ENCODE assay signal across 16 cellular contexts in genomic region chr2:72940786-72941185, GRCh38. TPM values are rescaled to one million over a fixed set of nuclear protein-coding genes. Genes with fewer than 3 reads are reported as not detected.
A peak's percentile ranks its signal among the peaks of the same experiment; 100 is the strongest.
DNase-seq lines count a peak whose midpoint lies in the region; ATAC-seq, FAIRE-seq and TF ChIP-seq lines count a peak whose summit lies in the region.
"Had no signal": no experiment of that assay in that cellular context is flagged by ENCODE, and none has a peak within 500 bp of the region (broad histone marks: within the 10 kb centered on the region; RNA-seq: fewer than 3 reads in every experiment).

No MANE protein-coding gene starts in this region.

- WGBS in ovary, 3 donors, result 48 to 70% (median 67%) methylated on average over 6 of the region's 6 CpGs

- peaks cover 4% of the 10 kb centered on the region; the same call in 2 of the 3 replicates for H3K9me3 Mint-ChIP-seq in GM23338
- H3K9me3 Mint-ChIP-seq in astrocyte (ENCODE audit: unreplicated experiment), result peaks cover 7% of the 10 kb centered on the region
- no peaks in the 10 kb centered on the region for H3K9me3 Mint-ChIP-seq in CD14-positive monocyte
- H3K9me3 Mint-ChIP-seq: stimulated activated effector memory CD8-positive, alpha-beta T cell treated with anti-CD3 and anti-CD28 coated beads, Interleukin-12 subunit alpha, Interleukin-12 subunit beta, amount 100 ng/mL, for 72 hours had no signal

- peak; percentile 18 for ATAC-seq in GM23338
- ATAC-seq: activated CD4-positive, alpha-beta T cell treated with anti-CD3 and anti-CD28 coated beads for 36 hours; HepG2; stimulated activated effector memory CD8-positive, alpha-beta T cell treated with anti-CD3 and anti-CD28 coated beads, Interleukin-12 subunit alpha, Interleukin-12 subunit beta, amount 100 ng/mL, for 72 hours had no signal

- H3K36me3 ChIP-seq in GM23338 (ENCODE audit: insufficient read depth) (no peaks in the 10 kb centered on the region), astrocyte (ENCODE audit: insufficient read depth, low read length) (no peaks in the 10 kb centered on the region), ovary (no peaks in the 10 kb centered on the region)
- H3K36me3 ChIP-seq: breast epithelium had no signal

- H3K79me2 ChIP-seq in GM23338 (replicated peaks; ENCODE audit: insufficient read depth) (no peaks in the 10 kb centered on the region), astrocyte (ENCODE audit: insufficient read depth, low read length) (no peaks in the 10 kb centered on the region)

- H3K9ac ChIP-seq in astrocyte (ENCODE audit: low read length), result no peak overlapping the region

- H3K4me1 ChIP-seq in GM23338 (ENCODE audit: insufficient read depth) (peaks cover 20% of the 10 kb centered on the region), astrocyte (ENCODE audit: insufficient read depth, low read length) (peaks cover 15% of the 10 kb centered on the region), ovary (ENCODE audit: insufficient read depth) (peaks cover 4% of the 10 kb centered on the region)
- H3K4me1 ChIP-seq: breast epithelium had no signal

- H3K36me3 Mint-ChIP-seq in GM23338 (ENCODE audit: low read depth) (peaks cover 21% of the 10 kb centered on the region), astrocyte (ENCODE audit: low read depth, unreplicated experiment) (peaks cover 11% of the 10 kb centered on the region), CD14-positive monocyte (peaks cover 45 to 62% of the 10 kb centered on the region in 2 donors)
- H3K36me3 Mint-ChIP-seq: stimulated activated effector memory CD8-positive, alpha-beta T cell treated with anti-CD3 and anti-CD28 coated beads, Interleukin-12 subunit alpha, Interleukin-12 subunit beta, amount 100 ng/mL, for 72 hours had no signal

- peaks cover 24% of the 10 kb centered on the region for H3K27me3 Mint-ChIP-seq in GM23338 (ENCODE audit: insufficient read depth, low read depth, poor library complexity)
- H3K27me3 Mint-ChIP-seq in astrocyte (ENCODE audit: low read depth, unreplicated experiment), result peaks cover 32% of the 10 kb centered on the region
- H3K27me3 Mint-ChIP-seq in CD14-positive monocyte (ENCODE audit: low read depth in 3 of 3), result peaks cover 5 to 9% (median 6%) of the 10 kb centered on the region in 3 donors
- H3K27me3 Mint-ChIP-seq: activated CD4-positive, alpha-beta T cell treated with anti-CD3 and anti-CD28 coated beads for 36 hours had no signal

- TF ChIP-seq POLR2A in ovary (IDR thresholded peaks at IDR 0.05), result no peak

- no peak overlapping the region; the same call in 2 of the 3 replicates for H3K4me3 Mint-ChIP-seq in GM23338
- H3K4me3 Mint-ChIP-seq in astrocyte (ENCODE audit: unreplicated experiment), result no peak overlapping the region
- H3K4me3 Mint-ChIP-seq in CD14-positive monocyte, result no peak overlapping the region
- H3K4me3 Mint-ChIP-seq: activated CD4-positive, alpha-beta T cell treated with anti-CD3 and anti-CD28 coated beads for 36 hours; stimulated activated effector memory CD8-positive, alpha-beta T cell treated with anti-CD3 and anti-CD28 coated beads, Interleukin-12 subunit alpha, Interleukin-12 subunit beta, amount 100 ng/mL, for 72 hours had no signal

- TF ChIP-seq CTCF in AG04449 (IDR thresholded peaks at IDR 0.05; ENCODE audit: insufficient read depth, low read length, missing control alignments) (no peak), GM23338 (conservative IDR thresholded peaks at IDR 0.05; ENCODE audit: low read depth in 2 of 2) (no peak), astrocyte (IDR thresholded peaks at IDR 0.05; ENCODE audit: insufficient read depth, low read depth, low read length) (no peak), CD14-positive monocyte (IDR thresholded peaks at IDR 0.05) (no peak), ovary (IDR thresholded peaks at IDR 0.05) (no peak)

- H3K4me3 ChIP-seq in AG04449 (ENCODE audit: low read depth, low read length) (no peak overlapping the region), GM23338 (no peak overlapping the region), astrocyte (ENCODE audit: insufficient read depth, low read depth, low read length) (no peak overlapping the region), ovary (no peak overlapping the region)
- H3K4me3 ChIP-seq: breast epithelium had no signal

- no peak overlapping the region for H3K27ac Mint-ChIP-seq in GM23338
- H3K27ac Mint-ChIP-seq in astrocyte (ENCODE audit: unreplicated experiment), result peak overlapping the region; percentile 76
- H3K27ac Mint-ChIP-seq in CD14-positive monocyte, result peak overlapping the region in 1 of 7 donors; percentile 85
- H3K27ac Mint-ChIP-seq: activated CD4-positive, alpha-beta T cell treated with anti-CD3 and anti-CD28 coated beads for 36 hours; stimulated activated effector memory CD8-positive, alpha-beta T cell treated with anti-CD3 and anti-CD28 coated beads, Interleukin-12 subunit alpha, Interleukin-12 subunit beta, amount 100 ng/mL, for 72 hours had no signal

- H4K20me1 ChIP-seq in GM23338 (replicated peaks; ENCODE audit: insufficient read depth) (no peaks in the 10 kb centered on the region), astrocyte (ENCODE audit: insufficient read depth, low read length) (peaks cover 31% of the 10 kb centered on the region)

- CTCF ChIA-PET in AG04449 (lab: Yijun Ruan, JAX), result interaction anchor here (0.7 to 2.8 kb wide), 12 partner anchors 9 to 237 kb away, joined by 3 to 19 read pairs (median 4); partner anchors contain the start of gene SPR

- no peak for TF ChIP-seq EP300 in ovary (IDR thresholded peaks at IDR 0.05)

- intact Hi-C loops in CD14-positive monocyte (cut with micrococcal nuclease) (no loop called here), ovary (cut with DNase I) (no loop called here)

- H3K4me1 Mint-ChIP-seq in GM23338 (peaks cover 47% of the 10 kb centered on the region), astrocyte (ENCODE audit: low read depth, unreplicated experiment) (peaks cover 11% of the 10 kb centered on the region), CD14-positive monocyte (peaks cover 14% of the 10 kb centered on the region)
- H3K4me1 Mint-ChIP-seq: activated CD4-positive, alpha-beta T cell treated with anti-CD3 and anti-CD28 coated beads for 36 hours had no signal

- H3F3A ChIP-seq in GM23338 (replicated peaks; ENCODE audit: low read depth), result no peaks in the 10 kb centered on the region

- POLR2A ChIA-PET in AG04449 (lab: Yijun Ruan, JAX), result interaction anchor here (1.0 kb wide), 1 partner anchor 22 kb away, joined by 3 read pairs; no protein-coding TSS in a partner anchor

- H3K9me3 ChIP-seq in astrocyte (ENCODE audit: insufficient read depth, low read depth, low read length), result no peaks in the 10 kb centered on the region
- H3K9me3 ChIP-seq in ovary, result no peaks in the 10 kb centered on the region
- H3K9me3 ChIP-seq: breast epithelium had no signal

- H3K27me3 ChIP-seq in GM23338 (ENCODE audit: insufficient read depth) (no peaks in the 10 kb centered on the region), astrocyte (ENCODE audit: insufficient read depth, low read length) (no peaks in the 10 kb centered on the region), ovary (no peaks in the 10 kb centered on the region)
- H3K27me3 ChIP-seq: breast epithelium had no signal

- no peak overlapping the region for H2AFZ ChIP-seq in GM23338
- no peak overlapping the region for H2AFZ ChIP-seq in astrocyte (ENCODE audit: low read depth, low read length)

- H3K4me2 ChIP-seq in GM23338 (peak overlapping the region; percentile 32; the same call in 1 of the 2 replicates), astrocyte (ENCODE audit: low read length) (peak overlapping the region; percentile 42)

- FAIRE-seq in astrocyte (lab: Jason Lieb, UNC), result peak; percentile 45
- FAIRE-seq: HepG2 had no signal

- 0 out of 2 replicates have a peak, but pooled peaks cover 3% of the 10 kb centered on the region for H3K9me2 ChIP-seq in GM23338 (ENCODE audit: insufficient read depth)

- no peak overlapping the region for H3K27ac ChIP-seq in GM23338 (ENCODE audit: low read depth)
- H3K27ac ChIP-seq in astrocyte (ENCODE audit: low read depth, low read length), result no peak overlapping the region
- H3K27ac ChIP-seq in ovary, result no peak overlapping the region
- H3K27ac ChIP-seq: breast epithelium had no signal

- peak; percentile 56 for DNase-seq in AG04449 (ENCODE audit: low read depth, low spot score)
- peak; percentile 43 for DNase-seq in GM23338 (ENCODE audit: low spot score)
- DNase-seq in astrocyte (ENCODE audit: low read depth), result peak; percentile 45
- DNase-seq in iris pigment epithelial cell (ENCODE audit: low read depth), result peak; percentile 44
- DNase-seq in stimulated activated naive CD4-positive, alpha-beta T cell treated with Interleukin-2 at 50 U/mL for 16 hours (lab: John Stamatoyannopoulos, UW), result no peak
- DNase-seq in activated gamma-delta T cell (lab: John Stamatoyannopoulos, UW), result no peak
- DNase-seq in CD14-positive monocyte (ENCODE audit: low spot score), result no peak
- DNase-seq in ovary, result no peak
- DNase-seq: activated CD4-positive, alpha-beta T cell treated with anti-CD3 and anti-CD28 coated beads for 36 hours; hypothalamus; midbrain; NCI-H1436 treated with DMSO at 0.1 percent for 48 hours; stimulated activated CD4-positive, alpha-beta T cell treated with anti-CD3 and anti-CD28 coated beads, Interleukin-2, amount 100 ng/mL, for 24 hours had no signal

TF ChIP-seq in GM23338, 12 proteins besides CTCF, POLR2A, EP300 and RAD21 (continues in another document):
- TF ChIP-seq ZNF331 (CRISPR knock-in tag; IDR thresholded peaks at IDR 0.05; ENCODE audit: low read depth) (no peak), STAT1 (IDR thresholded peaks at IDR 0.05; ENCODE audit: unreplicated experiment) (no peak), POLR2AphosphoS5 (IDR thresholded peaks at IDR 0.05; ENCODE audit: low read depth) (no peak), ZNF114 (CRISPR knock-in tag; IDR thresholded peaks at IDR 0.05) (no peak), CREB1 (CRISPR knock-in tag; IDR thresholded peaks at IDR 0.05; ENCODE audit: low read depth) (no peak), NANOG (IDR thresholded peaks at IDR 0.05; ENCODE audit: borderline replicate concordance) (no peak), EZH2phosphoT487 (IDR thresholded peaks at IDR 0.05; ENCODE audit: unreplicated experiment) (no peak), EZH2 (IDR thresholded peaks at IDR 0.05; ENCODE audit: low read depth, unreplicated experiment) (no peak)

RNA-seq across cellular contexts. Expression of gene EMX1, which starts 23.5 kb away (rescaled TPM):
- total RNA-seq in GM23338 (2014; rRNA removed; shearing (Covaris generic)), result 7.9 and 12.6 TPM in 2 replicates
- polyA plus RNA-seq in GM23338 (2016; fragmentation: Nextera tagmentation; extraction: Ambion mirVana), result 3.9 and 4.2 TPM in 2 replicates
- 0.48 TPM in 1 of 2 replicates, not detected in the other for total RNA-seq in astrocyte
- not detected for polyA plus RNA-seq in CD14-positive monocyte
- 1 to 10 TPM in 1 of 7 donors, under 1 TPM in 2, not detected in 4; 0.20 to 1.1 (median 0.28) TPM for total RNA-seq in ovary
- under 1 TPM in 1 of 2 donors, not detected in 1; 0.28 TPM for polyA plus RNA-seq in ovary
- total RNA-seq: activated CD4-positive, alpha-beta T cell treated with anti-CD3 and anti-CD28 coated beads for 36 hours had no signal

RNA-seq across cellular contexts. Expression of gene SPR, which starts 53.6 kb away (rescaled TPM):
- 15.2 and 18.4 TPM in 2 replicates for total RNA-seq in GM23338 (2014; rRNA removed; shearing (Covaris generic))
- polyA plus RNA-seq in GM23338 (2016; fragmentation: Nextera tagmentation; extraction: Ambion mirVana) (9.5 and 10.7 TPM in 2 replicates), CD14-positive monocyte (10 to 100 TPM in 1 of 2 donors, 1 to 10 TPM in 1; 7.6 to 12.5 TPM), ovary (10 to 100 TPM; 11.9 to 26.1 TPM)
- total RNA-seq in astrocyte (23.6 TPM in 2 replicates), ovary (10 to 100 TPM in 6 of 7 donors, 1 to 10 TPM in 1; 9.3 to 36.2 (median 18.5) TPM)

Comparison
In these comparisons a context has a peak if more than half of its experiments do, and no peak if none do; other contexts are left out.
1. DNase-seq: peak in AG04449 (single experiment), GM23338 (single experiment), astrocyte (single experiment) and iris pigment epithelial cell (single experiment); none in stimulated activated naive CD4-positive, alpha-beta T cell treated with Interleukin-2 at 50 U/mL for 16 hours (single experiment), activated gamma-delta T cell (single experiment), CD14-positive monocyte (single experiment) and ovary (0 of 5).